8 cellular contexts compared by ENCODE assay signal in genomic region chr9:129336601-129337286, GRCh38.
DNase-seq lines count a peak whose midpoint lies in the region; ATAC-seq lines count a peak whose summit lies in the region.

No MANE protein-coding gene starts in this region.

- H3K9me3 Mint-ChIP-seq in activated CD4-positive, alpha-beta T cell treated with anti-CD3 and anti-CD28 coated beads for 36 hours (ENCODE audit: low read depth), result no peaks in the 10 kb centered on the region
- H3K9me3 Mint-ChIP-seq in activated naive CD8-positive, alpha-beta T cell treated with anti-CD3 and anti-CD28 coated beads for 36 hours, result peaks cover 4% of the 10 kb centered on the region

- DNase-seq in activated CD4-positive, alpha-beta T cell treated with anti-CD3 and anti-CD28 coated beads for 36 hours, result peak; percentile 59
- DNase-seq in activated CD4-positive, alpha-beta T cell treated with anti-CD3 and anti-CD28 coated beads for 1 hour, result no peak
- DNase-seq in activated naive CD8-positive, alpha-beta T cell treated with anti-CD3 and anti-CD28 coated beads for 36 hours, result peak; percentile 53
- DNase-seq in hippocampal formation (lab: John Stamatoyannopoulos, UW) (peak; percentile 24 to 26), NCI-H1930 (lab: John Stamatoyannopoulos, UW) (no peak), putamen (ENCODE audit: low spot score) (no peak)

- peaks cover 33% of the 10 kb centered on the region for H3K4me1 Mint-ChIP-seq in activated CD4-positive, alpha-beta T cell treated with anti-CD3 and anti-CD28 coated beads for 36 hours
- H3K4me1 Mint-ChIP-seq in activated naive CD8-positive, alpha-beta T cell treated with anti-CD3 and anti-CD28 coated beads for 36 hours, result peaks cover 16% of the 10 kb centered on the region

- H3K27me3 Mint-ChIP-seq in activated CD4-positive, alpha-beta T cell treated with anti-CD3 and anti-CD28 coated beads for 36 hours, result peaks cover 4% of the 10 kb centered on the region
- H3K27me3 Mint-ChIP-seq in activated naive CD8-positive, alpha-beta T cell treated with anti-CD3 and anti-CD28 coated beads for 36 hours, result no peaks in the 10 kb centered on the region

- no peaks in the 10 kb centered on the region for H3K36me3 Mint-ChIP-seq in activated CD4-positive, alpha-beta T cell treated with anti-CD3 and anti-CD28 coated beads for 36 hours (ENCODE audit: low read depth)
- no peaks in the 10 kb centered on the region for H3K36me3 Mint-ChIP-seq in activated naive CD8-positive, alpha-beta T cell treated with anti-CD3 and anti-CD28 coated beads for 36 hours

- no peak overlapping the region for H3K27ac Mint-ChIP-seq in activated CD4-positive, alpha-beta T cell treated with anti-CD3 and anti-CD28 coated beads for 36 hours
- H3K27ac Mint-ChIP-seq in activated naive CD8-positive, alpha-beta T cell treated with anti-CD3 and anti-CD28 coated beads for 36 hours, result no peak overlapping the region

- ATAC-seq in activated CD4-positive, alpha-beta T cell treated with anti-CD3 and anti-CD28 coated beads for 36 hours, result peak; percentile 58
- ATAC-seq in GM19452 (IDR thresholded peaks at IDR 0.05; ENCODE audit: unreplicated experiment), result no peak

- POLR2A ChIA-PET in activated CD4-positive, alpha-beta T cell treated with anti-CD3 and anti-CD28 coated beads for 36 hours (lab: Charles Lee), result no interaction called here

- H3K4me3 Mint-ChIP-seq in activated CD4-positive, alpha-beta T cell treated with anti-CD3 and anti-CD28 coated beads for 36 hours, result peak overlapping the region; percentile 35
- H3K4me3 Mint-ChIP-seq in activated naive CD8-positive, alpha-beta T cell treated with anti-CD3 and anti-CD28 coated beads for 36 hours, result peak overlapping the region; percentile 62

- H3K27ac ChIP-seq in skin epidermis, result peak overlapping the region in 20 of 21 experiments; percentile 77 to 95 (median 86)

- CTCF ChIA-PET in activated CD4-positive, alpha-beta T cell treated with anti-CD3 and anti-CD28 coated beads for 36 hours (lab: Charles Lee), result no interaction called here

- intact Hi-C loops in activated CD4-positive, alpha-beta T cell treated with anti-CD3 and anti-CD28 coated beads for 36 hours (cut with DNase I, micrococcal nuclease), result loop anchor here in 1 of 2 experiments (5.0 kb wide), 2 partner anchors 159 to 194 kb away; partner anchors contain the start of gene IER5L

- peak overlapping the region; percentile 19 to 43 (median 26) for H3K4me3 ChIP-seq in skin epidermis

Comparison
In these comparisons a context has a peak if more than half of its experiments do, and no peak if none do; other contexts are left out.
1. DNase-seq: peak in activated CD4-positive, alpha-beta T cell treated with anti-CD3 and anti-CD28 coated beads for 36 hours (single experiment), activated naive CD8-positive, alpha-beta T cell treated with anti-CD3 and anti-CD28 coated beads for 36 hours (single experiment) and hippocampal formation (2 of 2); none in activated CD4-positive, alpha-beta T cell treated with anti-CD3 and anti-CD28 coated beads for 1 hour (single experiment), NCI-H1930 (0 of 2) and putamen (single experiment).